ENCODE assay signal across 11 cellular contexts in the genomic region with DNA sequence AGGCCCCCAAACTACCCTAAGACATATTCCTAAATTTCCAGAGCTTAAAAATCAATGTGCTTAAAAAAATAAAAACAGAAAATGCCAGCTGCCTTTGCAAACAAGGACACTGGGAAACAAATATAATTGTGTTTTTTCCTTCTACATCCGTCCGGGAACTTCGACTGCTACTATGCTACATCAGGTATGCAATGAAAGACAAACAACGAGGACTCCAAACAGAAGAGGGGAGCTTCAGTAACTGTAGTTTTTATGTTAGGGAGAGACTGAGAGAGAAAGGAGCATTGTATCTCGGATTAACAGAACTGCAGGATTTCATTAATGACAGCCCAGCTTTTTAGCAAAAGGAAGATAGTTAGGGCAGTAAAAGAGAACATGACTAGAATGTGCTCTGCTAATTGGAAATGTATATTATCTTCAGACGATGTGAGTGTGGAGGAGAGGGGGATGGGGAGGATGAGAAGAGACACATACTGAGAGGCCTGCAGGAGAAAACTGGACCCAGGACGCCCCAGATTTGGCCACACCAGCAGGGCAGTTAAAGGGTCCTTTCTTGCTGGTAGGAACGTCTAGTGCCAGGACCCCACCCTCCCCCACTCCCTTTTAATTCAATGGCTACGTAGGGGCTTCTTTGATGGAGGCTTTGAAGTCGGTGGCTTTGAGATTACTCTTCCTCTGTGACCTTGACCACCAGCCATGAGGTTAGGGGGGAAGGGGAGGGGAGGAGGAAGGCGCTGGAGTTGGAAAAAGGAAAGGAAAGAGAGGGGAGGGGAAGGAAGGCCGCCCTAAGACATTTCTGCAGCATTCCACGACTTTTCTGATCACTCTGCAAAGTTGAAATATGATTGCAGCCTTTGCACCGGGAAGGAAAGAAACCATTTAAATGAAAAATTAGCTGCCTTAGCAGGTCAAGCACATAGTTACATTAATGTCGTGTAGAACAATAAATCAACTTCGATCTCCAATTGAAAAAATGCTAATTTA.
A peak's percentile ranks its signal among the peaks of the same experiment; 100 is the strongest.
DNase-seq lines count a peak whose midpoint lies in the region; ATAC-seq and TF ChIP-seq lines count a peak whose summit lies in the region.
"Had no signal": no experiment of that assay in that cellular context is flagged by ENCODE, and none has a peak within 500 bp of the region (broad histone marks: within the 10 kb centered on the region; RNA-seq: fewer than 3 reads in every experiment).

No MANE protein-coding gene starts in this region.

- H3K9me3 ChIP-seq in ES-I3 (ENCODE audit: control insufficient read depth, insufficient read depth, low read length), result no peaks in the 10 kb centered on the region
- no peaks in the 10 kb centered on the region for H3K9me3 ChIP-seq in body of pancreas
- no peaks in the 10 kb centered on the region for H3K9me3 ChIP-seq in iPS-20b (ENCODE audit: insufficient read depth, low read depth, low read length)

- no peaks in the 10 kb centered on the region for H3K36me3 ChIP-seq in ES-I3 (ENCODE audit: insufficient read depth, low read length)
- H3K36me3 ChIP-seq in body of pancreas (replicated peaks in 1 of 2; ENCODE audit: insufficient read depth in 1 of 2, low read depth in 2 of 2), result no peaks in the 10 kb centered on the region
- no peaks in the 10 kb centered on the region for H3K36me3 ChIP-seq in iPS-20b (ENCODE audit: insufficient read depth, low read depth, low read length)

- no peak for TF ChIP-seq CTCF in body of pancreas (IDR thresholded peaks at IDR 0.05)

- H3K9ac ChIP-seq in ES-I3 (ENCODE audit: low read depth, low read length) (peak overlapping the region; percentile 58), iPS-20b (ENCODE audit: low read depth, low read length) (peak overlapping the region; percentile 67; the same call in 1 of the 2 replicates)

- no peak for TF ChIP-seq POLR2A in body of pancreas (IDR thresholded peaks at IDR 0.05)

- no peak for DNase-seq in body of pancreas
- no peak for DNase-seq in sciatic nerve (ENCODE audit: low spot score)
- no peak for DNase-seq in stimulated activated CD8-positive, alpha-beta memory T cell treated with anti-CD3 and anti-CD28 coated beads, Interleukin-4, amount 100 ng/mL, for 48 hours
- no peak for DNase-seq in NCI-H1092 (lab: John Stamatoyannopoulos, UW)
- no peak for DNase-seq in NCI-H2171 (lab: John Stamatoyannopoulos, UW)
- DNase-seq: GF-D8, NCI-H1048 had no signal

- ATAC-seq in body of pancreas (no peak), sciatic nerve (peak; percentile 44), GM19351 (IDR thresholded peaks at IDR 0.05; ENCODE audit: unreplicated experiment) (no peak)
- ATAC-seq: left colon had no signal

- 23 to 25% methylated on average over 16 of the region's 16 CpGs for WGBS in body of pancreas, 2 donors

- H3K27ac ChIP-seq in body of pancreas (peak overlapping the region in 3 of 4 donors; percentile 19 to 76 (median 36)), iPS-20b (ENCODE audit: low read length) (no peak overlapping the region)

- H3K4me1 ChIP-seq in ES-I3 (ENCODE audit: insufficient read depth, low read length) (peaks cover 17% of the 10 kb centered on the region), body of pancreas (peaks cover 12% of the 10 kb centered on the region), iPS-20b (ENCODE audit: insufficient read depth, low read length) (peaks cover 13% of the 10 kb centered on the region)

- intact Hi-C loops in body of pancreas (cut with DNase I), result no loop called here
- intact Hi-C loops in sciatic nerve (cut with DNase I), result no loop called here

- H3K27me3 ChIP-seq in body of pancreas (no peaks in the 10 kb centered on the region), iPS-20b (ENCODE audit: insufficient read depth, low read length) (peaks cover 4% of the 10 kb centered on the region; the same call in 1 of the 2 replicates)

- H3K4me3 ChIP-seq in body of pancreas (no peak overlapping the region), iPS-20b (ENCODE audit: low read length) (peak overlapping the region; percentile 83)
